ENCODE assay signal across 8 cellular contexts in genomic region chr16:21083729-21084268, GRCh38.
DNase-seq lines count a peak whose midpoint lies in the region; ATAC-seq and TF ChIP-seq lines count a peak whose summit lies in the region.

No MANE protein-coding gene starts in this region.

- H3K36me3 ChIP-seq in body of pancreas (replicated peaks in 1 of 2; ENCODE audit: insufficient read depth in 1 of 2, low read depth in 2 of 2) (no peaks in the 10 kb centered on the region), iPS-15b (ENCODE audit: control insufficient read depth, insufficient read depth, low read length) (no peaks in the 10 kb centered on the region)

- DNase-seq in ELF-1 (ENCODE audit: low read depth, low spot score) (peak; percentile 82), T-helper 2 cell (peak in 3 of 5 experiments; percentile 22 to 30 (median 24)), body of pancreas (peak; percentile 62 to 69 (median 66)), DMS79 treated with DMSO at 0.1 percent for 48 hours (lab: John Stamatoyannopoulos, UW) (no peak)
- peak; percentile 47 for DNase-seq in stimulated activated CD4-positive, alpha-beta T cell treated with anti-CD3 and anti-CD28 coated beads, Interleukin-12 subunit alpha, Interleukin-12 subunit beta, amount 100 ng/mL, for 4 hours

- H3K27ac ChIP-seq in body of pancreas: no peak overlapping the region

- H3K4me3 ChIP-seq in body of pancreas: no peak overlapping the region
- H3K4me3 ChIP-seq in iPS-15b (ENCODE audit: low read depth, low read length): no peak overlapping the region

- ATAC-seq in body of pancreas (peak; percentile 74), GM19023 (IDR thresholded peaks at IDR 0.05; ENCODE audit: unreplicated experiment) (no peak)

- no peaks in the 10 kb centered on the region for H3K27me3 ChIP-seq in body of pancreas
- H3K27me3 ChIP-seq in iPS-15b (ENCODE audit: control insufficient read depth, insufficient read depth, low read length): no peaks in the 10 kb centered on the region

- 13 to 29% methylated on average over 5 to 6 of the region's 6 CpGs for whole genome bisulfite sequencing in body of pancreas, 2 donors

- intact Hi-C loops in body of pancreas (cut with DNase I): no loop called here

- H3K4me1 ChIP-seq in body of pancreas (no peaks in the 10 kb centered on the region), iPS-15b (ENCODE audit: control insufficient read depth, insufficient read depth, low read length) (no peaks in the 10 kb centered on the region)

- H3K9me3 ChIP-seq in body of pancreas (no peaks in the 10 kb centered on the region), iPS-15b (ENCODE audit: control insufficient read depth, insufficient read depth, low read length) (no peaks in the 10 kb centered on the region)

- TF ChIP-seq POLR2A in body of pancreas (IDR thresholded peaks at IDR 0.05): no peak

- TF ChIP-seq CTCF in LNCAP (IDR thresholded peaks at IDR 0.05): peak; percentile 76
- TF ChIP-seq CTCF in body of pancreas (IDR thresholded peaks at IDR 0.05): peak; percentile 34 to 81 (median 71)

- H3K9ac ChIP-seq in iPS-15b (ENCODE audit: low read depth, low read length): peak overlapping the region; percentile 26
